18 cellular contexts compared by ENCODE assay signal in the genomic region with DNA sequence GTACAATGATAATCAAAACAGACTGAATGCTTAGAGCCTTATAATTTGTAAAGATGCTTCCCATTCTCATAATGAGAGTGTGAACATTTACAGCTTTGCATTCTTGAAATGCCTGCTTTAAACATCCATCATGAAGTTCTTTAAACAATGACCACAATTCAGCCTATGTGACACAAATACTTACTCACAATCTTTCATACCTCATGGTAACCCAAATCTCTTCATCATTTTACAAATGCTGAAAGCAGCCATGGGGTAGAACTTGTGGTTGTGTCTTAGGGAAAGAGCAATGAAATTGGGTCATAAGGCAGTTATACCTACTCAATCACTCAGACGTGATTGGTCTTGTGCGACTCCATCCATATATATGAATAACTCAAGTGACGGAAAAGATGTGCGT.
"Had no signal": no experiment of that assay in that cellular context is flagged by ENCODE, and none has a peak within 500 bp of the region (broad histone marks: within the 10 kb centered on the region; RNA-seq: fewer than 3 reads in every experiment).

No MANE protein-coding gene starts in this region.

- H3K27ac ChIP-seq: coronary artery, dorsolateral prefrontal cortex, esophagus muscularis mucosa, foreskin keratinocyte, gastroesophageal sphincter, heart left ventricle, hepatocyte, left lung, lower lobe of right lung had no signal

- H3K27me3 ChIP-seq: esophagus muscularis mucosa, foreskin keratinocyte, gastroesophageal sphincter, heart left ventricle, hepatocyte, left lung had no signal

- H3K27ac Mint-ChIP-seq: naive thymus-derived CD4-positive, alpha-beta T cell had no signal

- H3K4me3 ChIP-seq: coronary artery, dorsolateral prefrontal cortex, esophagus muscularis mucosa, gastroesophageal sphincter, heart left ventricle, hepatocyte, left lung, lower lobe of right lung had no signal

- H3K36me3 Mint-ChIP-seq: naive thymus-derived CD4-positive, alpha-beta T cell had no signal

- H3K9me3 ChIP-seq: esophagus muscularis mucosa, gastroesophageal sphincter, heart left ventricle, left lung, lower lobe of right lung had no signal

- H3K4me2 ChIP-seq: hepatocyte had no signal

- H2AFZ ChIP-seq: hepatocyte had no signal

- DNase-seq: dermis blood vessel endothelial cell; dorsolateral prefrontal cortex; effector CD4-positive, alpha-beta T cell; effector memory CD4-positive, alpha-beta T cell; foreskin keratinocyte; heart left ventricle; hypothalamus; left cardiac atrium; left lung; left ventricle myocardium superior; lower lobe of right lung; mesendoderm; midbrain; naive thymus-derived CD4-positive, alpha-beta T cell had no signal

- H3K36me3 ChIP-seq: esophagus muscularis mucosa, gastroesophageal sphincter, heart left ventricle, left lung, lower lobe of right lung had no signal

- ATAC-seq: foreskin keratinocyte; gastroesophageal sphincter; heart left ventricle; left cardiac atrium; left lung; left ventricle myocardium superior; lower lobe of right lung; naive thymus-derived CD4-positive, alpha-beta T cell had no signal

- H3K79me2 ChIP-seq: hepatocyte had no signal

- H3K4me1 Mint-ChIP-seq: naive thymus-derived CD4-positive, alpha-beta T cell had no signal

- H3K4me1 ChIP-seq: esophagus muscularis mucosa, foreskin keratinocyte, gastroesophageal sphincter, heart left ventricle, left lung, lower lobe of right lung had no signal

- H3K4me3 Mint-ChIP-seq: naive thymus-derived CD4-positive, alpha-beta T cell had no signal
